8 cellular contexts compared by ENCODE assay signal in genomic region chrX:67780694-67781109, GRCh38.
DNase-seq lines count a peak whose midpoint lies in the region; ATAC-seq and TF ChIP-seq lines count a peak whose summit lies in the region.

No MANE protein-coding gene starts in this region.

- peak overlapping the region; percentile 97 for H3K27ac ChIP-seq in SK-N-MC

- no peaks in the 10 kb centered on the region for H3K9me3 ChIP-seq in SK-N-MC (ENCODE audit: low read depth, low read length)

- no peak for TF ChIP-seq CTCF in foreskin fibroblast (IDR thresholded peaks at IDR 0.05; ENCODE audit: low read depth, low read length)

- DNase-seq in H4 (ENCODE audit: low spot score): peak; percentile 98
- DNase-seq in SK-N-MC (ENCODE audit: low read depth, low spot score): peak; percentile 90
- DNase-seq in foreskin fibroblast: peak; percentile 91 to 95
- peak in 8 of 10 donors; percentile 9 to 91 (median 32) for DNase-seq in posterior cingulate gyrus
- DNase-seq in NCI-H1436 (lab: John Stamatoyannopoulos, UW): no peak
- no peak for DNase-seq in NCI-H2081 (lab: John Stamatoyannopoulos, UW)

- H3K4me3 ChIP-seq in SK-N-MC (peak overlapping the region; percentile 55), foreskin fibroblast (ENCODE audit: low read depth in 1 of 2, low read length in 2 of 2) (no peak overlapping the region)

- ATAC-seq in HG02759 (IDR thresholded peaks at IDR 0.05; ENCODE audit: unreplicated experiment) (no peak), GM21529 (IDR thresholded peaks at IDR 0.05; ENCODE audit: unreplicated experiment) (no peak)

- intact Hi-C loops in posterior cingulate gyrus (cut with DNase I): loop anchor here (5.0 kb wide), 1 partner anchor 58 kb away; no protein-coding TSS in a partner anchor

- H3K36me3 ChIP-seq in SK-N-MC (ENCODE audit: insufficient read depth, low read length): no peaks in the 10 kb centered on the region

- H3K9ac ChIP-seq in SK-N-MC (ENCODE audit: insufficient read length): no peak overlapping the region

Comparison
In these comparisons a context has a peak if more than half of its experiments do, and no peak if none do; other contexts are left out.
1. DNase-seq: peak in H4 (single experiment), SK-N-MC (single experiment), foreskin fibroblast (2 of 2) and posterior cingulate gyrus (8 of 10); none in NCI-H1436 (single experiment) and NCI-H2081 (0 of 2).